In genomic region chr10:16816830-16817124, GRCh38 we compare ENCODE assay signal across 8 cellular contexts.
DNase-seq lines count a peak whose midpoint lies in the region.

No MANE protein-coding gene starts in this region.

- H3K4me1 ChIP-seq in muscle layer of duodenum (ENCODE audit: control insufficient read depth in 1 of 2, insufficient read depth in 2 of 2, low read length in 2 of 2), result peaks cover 4 to 24% of the 10 kb centered on the region in 2 donors

- no peaks in the 10 kb centered on the region for H3K27me3 ChIP-seq in muscle layer of duodenum (ENCODE audit: low read depth, low read length)

- H3K27ac ChIP-seq in KOPT-K1 (ENCODE audit: low read depth, low read length, poor library complexity, severe bottlenecking) (peak overlapping the region; percentile 55), muscle layer of duodenum (ENCODE audit: low read length) (peak overlapping the region; percentile 74)

- peaks cover 4% of the 10 kb centered on the region for H3K9me3 ChIP-seq in KOPT-K1 (ENCODE audit: insufficient read depth, low read length, poor library complexity, severe bottlenecking)
- no peaks in the 10 kb centered on the region for H3K9me3 ChIP-seq in muscle layer of duodenum (ENCODE audit: control insufficient read depth in 1 of 2, low read length in 2 of 2)

- H3K4me3 ChIP-seq in muscle layer of duodenum (ENCODE audit: low read depth in 1 of 2, low read length in 2 of 2), result peak overlapping the region; percentile 93 to 96

- H3K36me3 ChIP-seq in KOPT-K1 (ENCODE audit: insufficient read depth, low read length) (no peaks in the 10 kb centered on the region), muscle layer of duodenum (ENCODE audit: control insufficient read depth in 1 of 2, insufficient read depth in 2 of 2, low read length in 2 of 2) (no peaks in the 10 kb centered on the region)

- DNase-seq in AG08395 (ENCODE audit: low spot score) (peak; percentile 16), dedifferentiated amniotic fluid mesenchymal stem cell (ENCODE audit: extremely low spot score) (peak; percentile 22), glomerular visceral epithelial cell (ENCODE audit: extremely low spot score) (no peak), NCI-H2107 treated with DMSO at 0.1 percent for 48 hours (lab: John Stamatoyannopoulos, UW; ENCODE audit: unreplicated experiment) (no peak), NCI-H2029 (lab: John Stamatoyannopoulos, UW) (no peak)
- DNase-seq in stimulated activated CD4-positive, alpha-beta T cell treated with anti-CD3 and anti-CD28 coated beads, Interleukin-4, amount 100 ng/mL, for 1 hour, result no peak

Comparison
In these comparisons a context has a peak if more than half of its experiments do, and no peak if none do; other contexts are left out.
1. DNase-seq: peak in AG08395 (single experiment) and dedifferentiated amniotic fluid mesenchymal stem cell (single experiment); none in stimulated activated CD4-positive, alpha-beta T cell treated with anti-CD3 and anti-CD28 coated beads, Interleukin-4, amount 100 ng/mL, for 1 hour (single experiment), glomerular visceral epithelial cell (single experiment), NCI-H2107 treated with DMSO at 0.1 percent for 48 hours (single experiment) and NCI-H2029 (single experiment).